ENCODE assay signal across 9 cellular contexts in the genomic region with DNA sequence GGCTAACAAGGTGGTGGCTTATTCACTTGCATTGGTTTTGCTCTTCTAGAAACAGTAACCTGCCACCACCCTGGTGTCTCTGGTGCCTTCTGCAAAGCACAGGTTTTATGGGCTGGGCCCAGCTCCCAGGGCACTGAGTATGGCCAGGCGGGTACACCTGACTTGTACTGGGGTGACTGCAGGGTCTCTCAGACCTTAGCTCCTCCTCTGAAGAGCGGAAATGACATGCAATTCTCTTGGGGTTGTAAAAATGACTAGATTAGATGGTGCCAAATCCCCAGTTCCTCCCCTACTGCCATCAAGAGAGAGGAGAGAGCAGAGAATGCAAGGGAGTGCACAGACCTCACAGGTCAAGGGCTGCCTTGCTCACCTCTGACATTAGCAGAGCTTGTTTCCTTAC. TPM values are rescaled to one million over a fixed set of nuclear protein-coding genes. Genes with fewer than 3 reads are reported as not detected.
A peak's percentile ranks its signal among the peaks of the same experiment; 100 is the strongest.
DNase-seq lines count a peak whose midpoint lies in the region; ATAC-seq and TF ChIP-seq lines count a peak whose summit lies in the region.
"Had no signal": no experiment of that assay in that cellular context is flagged by ENCODE, and none has a peak within 500 bp of the region (broad histone marks: within the 10 kb centered on the region; RNA-seq: fewer than 3 reads in every experiment).

No MANE protein-coding gene starts in this region.

- peaks cover 20 to 30% of the 10 kb centered on the region in 2 donors for H3K36me3 Mint-ChIP-seq in CD14-positive monocyte

- H3K4me3 ChIP-seq in muscle layer of colon (ENCODE audit: low read depth in 1 of 2, low read length in 2 of 2) (peak overlapping the region in 1 of 2 donors; percentile 7), right lobe of liver (no peak overlapping the region)

- peaks cover 83% of the 10 kb centered on the region for H3K4me1 Mint-ChIP-seq in CD14-positive monocyte

- peak overlapping the region in 4 of 7 donors; percentile 25 to 98 (median 86) for H3K27ac Mint-ChIP-seq in CD14-positive monocyte

- no peaks in the 10 kb centered on the region for H3K9me3 Mint-ChIP-seq in CD14-positive monocyte

- intact Hi-C loops in CD14-positive monocyte (cut with micrococcal nuclease), result loop anchor here in 1 of 2 donors (5.0 kb wide), 2 partner anchors 43 to 107 kb away; a partner anchor contains a TSS
- intact Hi-C loops in right lobe of liver (cut with DNase I), result no loop called here

- peak; percentile 30 for ATAC-seq in HG02938 (IDR thresholded peaks at IDR 0.05; ENCODE audit: unreplicated experiment)
- ATAC-seq in GM18858 (IDR thresholded peaks at IDR 0.05; ENCODE audit: unreplicated experiment), result no peak
- no peak for ATAC-seq in right lobe of liver

- no peaks in the 10 kb centered on the region for H3K36me3 ChIP-seq in muscle layer of colon (ENCODE audit: insufficient read depth, low read length)
- no peaks in the 10 kb centered on the region for H3K36me3 ChIP-seq in right lobe of liver

- TF ChIP-seq POLR2A in right lobe of liver (IDR thresholded peaks at IDR 0.05), result no peak

- no peak overlapping the region for H3K9ac ChIP-seq in muscle layer of colon (ENCODE audit: low read length)

- H3K4me1 ChIP-seq in muscle layer of colon (ENCODE audit: insufficient read depth, low read length), result peaks cover 87% of the 10 kb centered on the region
- H3K4me1 ChIP-seq in right lobe of liver, result peaks cover 0 to 15% (median 3%) of the 10 kb centered on the region in 4 donors

- peaks cover 0 to 2% (median 0%) of the 10 kb centered on the region in 3 donors for H3K27me3 Mint-ChIP-seq in CD14-positive monocyte (ENCODE audit: low read depth in 3 of 3)

- H3K27ac ChIP-seq in muscle layer of colon (ENCODE audit: low read depth, low read length) (peak overlapping the region; percentile 83), right lobe of liver (no peak overlapping the region)
- H3K27ac ChIP-seq: epithelial cell of prostate had no signal

- DNase-seq in CD14-positive monocyte (ENCODE audit: low spot score) (no peak), DMS114 treated with DMSO at 0.1 percent for 48 hours (lab: John Stamatoyannopoulos, UW; ENCODE audit: unreplicated experiment) (no peak), OCI-M2 (lab: John Stamatoyannopoulos, UW; ENCODE audit: unreplicated experiment) (no peak), right lobe of liver (no peak)
- peak; percentile 29 for DNase-seq in activated T-helper 9 cell treated with anti-CD3 and anti-CD28 coated beads, Interleukin-2, amount 50 U/mL, for 16 hours (ENCODE audit: low read depth)

- TF ChIP-seq CTCF in CD14-positive monocyte (IDR thresholded peaks at IDR 0.05) (no peak), right lobe of liver (IDR thresholded peaks at IDR 0.05) (no peak)

- H3K27me3 ChIP-seq in muscle layer of colon (ENCODE audit: control insufficient read depth in 1 of 2, insufficient read depth in 2 of 2, low read length in 2 of 2) (no peaks in the 10 kb centered on the region), right lobe of liver (no peaks in the 10 kb centered on the region)

- no peaks in the 10 kb centered on the region for H3K9me3 ChIP-seq in muscle layer of colon (ENCODE audit: low read length)
- no peaks in the 10 kb centered on the region for H3K9me3 ChIP-seq in right lobe of liver

- no peak overlapping the region for H3K4me3 Mint-ChIP-seq in CD14-positive monocyte

- 90% methylated on average over 2 of the region's 2 CpGs for WGBS in right lobe of liver (ENCODE audit: insufficient coverage, low coverage, low lambda C conversion rate, missing lambda C conversion rate)

RNA-seq across cellular contexts. Expression of a gene that starts 14.7 kb away (rescaled TPM):
- 10 to 100 TPM; 14.0 to 24.1 TPM for polyA plus RNA-seq in CD14-positive monocyte
- total RNA-seq in right lobe of liver, result 10 to 100 TPM; 19.7 to 28.7 (median 24.2) TPM

RNA-seq across cellular contexts. Expression of a gene that starts 41.7 kb away (rescaled TPM):
- 1 to 10 TPM; 4.3 to 6.1 TPM for polyA plus RNA-seq in CD14-positive monocyte
- total RNA-seq in right lobe of liver, result 1 to 10 TPM; 3.5 to 6.6 (median 4.6) TPM
